In genomic region chr2:177332041-177332991, GRCh38 we compare ENCODE assay signal across 8 cellular contexts.
A peak's percentile ranks its signal among the peaks of the same experiment; 100 is the strongest.
DNase-seq lines count a peak whose midpoint lies in the region; ATAC-seq and TF ChIP-seq lines count a peak whose summit lies in the region.

No MANE protein-coding gene starts in this region.

- 10 to 13% methylated on average over 9 of the region's 9 CpGs for WGBS in tibial nerve, 2 donors

- intact Hi-C loops in CD14-positive monocyte (cut with micrococcal nuclease), result loop anchor here (5.0 to 10.0 kb wide), 4 partner anchors 68 to 170 kb away; partner anchors contain the start of gene NFE2L2 (in 2 of the 2)

- H3K4me3 Mint-ChIP-seq in CD14-positive monocyte, result peak overlapping the region; percentile 67 to 72

- no peak for TF ChIP-seq POLR2A in tibial nerve (IDR thresholded peaks at IDR 0.05)

- H3K9me3 ChIP-seq in tibial nerve, result no peaks in the 10 kb centered on the region

- DNase-seq in CD14-positive monocyte (ENCODE audit: low spot score) (peak; percentile 57), NCI-H2196 treated with DMSO at 0.1 percent for 48 hours (lab: John Stamatoyannopoulos, UW; ENCODE audit: unreplicated experiment) (peak; percentile 63), epithelial cell of proximal tubule (ENCODE audit: low read depth) (no peak), middle frontal gyrus (ENCODE audit: extremely low spot score, low spot score) (peak; percentile 68), tibial nerve (ENCODE audit: low spot score in 2 of 2) (peak in 1 of 2 donors; percentile 77)

- H3K36me3 ChIP-seq in tibial nerve, result no peaks in the 10 kb centered on the region

- ATAC-seq in GM18867 (IDR thresholded peaks at IDR 0.05; ENCODE audit: unreplicated experiment) (peak; percentile 83), HG03103 (IDR thresholded peaks at IDR 0.05; ENCODE audit: low read depth, unreplicated experiment) (peak; percentile 84)

- peaks cover 0 to 21% (median 3%) of the 10 kb centered on the region in 4 donors for H3K4me1 ChIP-seq in tibial nerve

- peak overlapping the region in 6 of 7 donors; percentile 13 to 75 (median 42) for H3K27ac Mint-ChIP-seq in CD14-positive monocyte

- peaks cover 4 to 9% of the 10 kb centered on the region in 2 donors for H3K36me3 Mint-ChIP-seq in CD14-positive monocyte

- TF ChIP-seq EP300 in tibial nerve (IDR thresholded peaks at IDR 0.05), result peak in 1 of 2 donors; percentile 56

- peak overlapping the region; percentile 6 for H3K4me3 ChIP-seq in WI38 (ENCODE audit: low read depth, low read length)
- H3K4me3 ChIP-seq in epithelial cell of proximal tubule (ENCODE audit: low read depth, low read length), result no peak overlapping the region
- no peak overlapping the region for H3K4me3 ChIP-seq in tibial nerve

- TF ChIP-seq CTCF in CD14-positive monocyte (IDR thresholded peaks at IDR 0.05) (peak; percentile 68), WI38 (IDR thresholded peaks at IDR 0.05; ENCODE audit: low read depth, low read length) (peak; percentile 40; the same call in 1 of the 2 replicates), epithelial cell of proximal tubule (conservative IDR thresholded peaks at IDR 0.05; ENCODE audit: low read depth, low read length) (peak; percentile 77), tibial nerve (IDR thresholded peaks at IDR 0.05) (peak; percentile 54 to 75 (median 58))

- no peaks in the 10 kb centered on the region for H3K27me3 ChIP-seq in tibial nerve

- H3K27ac ChIP-seq in tibial nerve, result peak overlapping the region in 3 of 4 donors; percentile 20 to 74 (median 71)

- no peaks in the 10 kb centered on the region for H3K27me3 Mint-ChIP-seq in CD14-positive monocyte (ENCODE audit: low read depth in 3 of 3)

- H3K9me3 Mint-ChIP-seq in CD14-positive monocyte, result peaks cover 0 to 2% (median 0%) of the 10 kb centered on the region in 7 donors

- peaks cover 13% of the 10 kb centered on the region for H3K4me1 Mint-ChIP-seq in CD14-positive monocyte
